ENCODE assay signal across 27 cellular contexts in genomic region chr6:157976345-157977175, GRCh38. TPM values are rescaled to one million over a fixed set of nuclear protein-coding genes. Genes with fewer than 3 reads are reported as not detected.
DNase-seq lines count a peak whose midpoint lies in the region; ATAC-seq and TF ChIP-seq lines count a peak whose summit lies in the region.
"Had no signal": no experiment of that assay in that cellular context is flagged by ENCODE, and none has a peak within 500 bp of the region (broad histone marks: within the 10 kb centered on the region; RNA-seq: fewer than 3 reads in every experiment).

No MANE protein-coding gene starts in this region.

- ATAC-seq in GM21526 (IDR thresholded peaks at IDR 0.05; ENCODE audit: low FRiP score, unreplicated experiment), result no peak
- ATAC-seq in natural killer cell treated with Interleukin-12 subunit alpha and Interleukin-12 subunit beta and Interleukin-15 and Interleukin-18, amount 100 ng/mL, for 72 hours, result no peak
- ATAC-seq: Right ventricle myocardium inferior had no signal

- no peak overlapping the region for H3K4ac ChIP-seq in trophoblast cell (ENCODE audit: low read depth, low read length)

- H4K91ac ChIP-seq in trophoblast cell (ENCODE audit: low read depth, low read length), result no peak overlapping the region

- H3K27ac ChIP-seq in endodermal cell (ENCODE audit: low read depth, low read length), result no peak overlapping the region
- no peak overlapping the region for H3K27ac ChIP-seq in trophoblast cell (ENCODE audit: low read depth, low read length)
- H3K27ac ChIP-seq: 22Rv1, PC-9, SJCRH30 had no signal

- H3K4me1 ChIP-seq in endodermal cell (ENCODE audit: control insufficient read depth, insufficient read depth, low read length) (no peaks in the 10 kb centered on the region), trophoblast cell (ENCODE audit: control insufficient read depth in 1 of 2, insufficient read depth in 2 of 2, low read length in 2 of 2) (peaks cover 6 to 7% of the 10 kb centered on the region in 2 experiments)
- H3K4me1 ChIP-seq: BE2C, SJCRH30 had no signal

- no peak overlapping the region for H2AFZ ChIP-seq in trophoblast cell (ENCODE audit: insufficient read depth, low read length, poor library complexity)
- H2AFZ ChIP-seq: PC-9 had no signal

- H3K4me3 ChIP-seq in endodermal cell (ENCODE audit: low read length), result no peak overlapping the region
- no peak overlapping the region for H3K4me3 ChIP-seq in trophoblast cell (ENCODE audit: low read depth, low read length)
- H3K4me3 ChIP-seq: PC-9, SJCRH30 had no signal

- peaks cover 8% of the 10 kb centered on the region for H3K79me1 ChIP-seq in trophoblast cell (ENCODE audit: low read length)

- no peaks in the 10 kb centered on the region for H3K27me3 ChIP-seq in endodermal cell (ENCODE audit: control insufficient read depth, insufficient read depth, low read length, poor library complexity, severe bottlenecking)
- no peaks in the 10 kb centered on the region for H3K27me3 ChIP-seq in trophoblast cell (ENCODE audit: insufficient read depth, low read length)
- H3K27me3 ChIP-seq: BE2C, SJCRH30 had no signal

- no peak overlapping the region for H2BK12ac ChIP-seq in trophoblast cell (ENCODE audit: low read length)

- H3K79me2 ChIP-seq in trophoblast cell (ENCODE audit: control insufficient read depth, insufficient read depth, low read length, poor library complexity), result peaks cover 4% of the 10 kb centered on the region

- H3K9ac ChIP-seq in endodermal cell (ENCODE audit: extremely low read depth, low read length, poor library complexity, severe bottlenecking), result no peak overlapping the region
- H3K9ac ChIP-seq in trophoblast cell (ENCODE audit: low read length), result no peak overlapping the region

- WGBS in endodermal cell (ENCODE audit: insufficient coverage in 1 of 2, insufficient read length in 1 of 2), 2 experiments, result 89 to 94% methylated on average over 13 to 21 of the region's 21 CpGs
- no CpG with 5 or more reads among the region's 21 CpGs for WGBS in trophoblast cell (ENCODE audit: extremely low coverage, insufficient coverage, insufficient read length)

- no peaks in the 10 kb centered on the region for H3K27me3 Mint-ChIP-seq in activated naive CD4-positive, alpha-beta T cell treated with anti-CD3 and anti-CD28 coated beads, Interleukin-2, amount 50 U/mL, for 24 hours
- H3K27me3 Mint-ChIP-seq in activated naive CD4-positive, alpha-beta T cell treated with anti-CD3 and anti-CD28 coated beads, Interleukin-2, amount 10 ng/mL, durations not matched to agents 7 days and 5 days, result peaks cover 73% of the 10 kb centered on the region
- peaks cover 47% of the 10 kb centered on the region for H3K27me3 Mint-ChIP-seq in endodermal cell (ENCODE audit: insufficient read depth)
- H3K27me3 Mint-ChIP-seq in natural killer cell treated with Interleukin-12 subunit alpha and Interleukin-12 subunit beta and Interleukin-15 and Interleukin-18, amount 100 ng/mL, for 72 hours, result peaks cover 4 to 10% of the 10 kb centered on the region in 2 donors

- POLR2A ChIA-PET in GM10248 (lab: Yijun Ruan, JAX), result no interaction called here

- H3K4me2 ChIP-seq in trophoblast cell (ENCODE audit: low read length), result no peak overlapping the region
- H3K4me2 ChIP-seq: PC-9 had no signal

- H3K18ac ChIP-seq in trophoblast cell (ENCODE audit: low read length), result no peak overlapping the region

- peak overlapping the region; percentile 19 for H3K27ac Mint-ChIP-seq in activated naive CD4-positive, alpha-beta T cell treated with anti-CD3 and anti-CD28 coated beads, Interleukin-2, amount 50 U/mL, for 24 hours
- no peak overlapping the region for H3K27ac Mint-ChIP-seq in activated naive CD4-positive, alpha-beta T cell treated with anti-CD3 and anti-CD28 coated beads, Interleukin-2, amount 10 ng/mL, durations not matched to agents 7 days and 5 days
- no peak overlapping the region for H3K27ac Mint-ChIP-seq in endodermal cell
- no peak overlapping the region for H3K27ac Mint-ChIP-seq in natural killer cell treated with Interleukin-12 subunit alpha and Interleukin-12 subunit beta and Interleukin-15 and Interleukin-18, amount 100 ng/mL, for 72 hours
- H3K27ac Mint-ChIP-seq: CD8-positive, alpha-beta memory T cell; H9 had no signal

- H3K36me3 ChIP-seq in endodermal cell (ENCODE audit: control insufficient read depth, insufficient read depth, low read length) (no peaks in the 10 kb centered on the region), trophoblast cell (ENCODE audit: control insufficient read depth in 1 of 2, insufficient read depth in 2 of 2, low read length in 2 of 2) (no peaks in the 10 kb centered on the region)
- H3K36me3 ChIP-seq: BE2C, SJCRH30 had no signal

- no peak overlapping the region for H3K14ac ChIP-seq in trophoblast cell (ENCODE audit: low read length)

- no peak overlapping the region for H2BK120ac ChIP-seq in trophoblast cell (ENCODE audit: insufficient read depth, low read length, poor library complexity)

- DNase-seq in activated naive CD4-positive, alpha-beta T cell treated with anti-CD3 and anti-CD28 coated beads, Interleukin-2, amount 10 ng/mL, durations not matched to agents 7 days and 5 days, result no peak
- DNase-seq in endodermal cell (peak; percentile 43), trophoblast cell (no peak), GM10248 (ENCODE audit: extremely low spot score) (no peak), NOMO-1 (lab: John Stamatoyannopoulos, UW; ENCODE audit: unreplicated experiment in 2 of 2) (no peak)
- DNase-seq in natural killer cell treated with Interleukin-12 subunit alpha and Interleukin-12 subunit beta and Interleukin-15 and Interleukin-18, amount 100 ng/mL, for 72 hours (ENCODE audit: low spot score), result no peak
- DNase-seq: BE2C; Calu3; CD8-positive, alpha-beta memory T cell; DMS79 treated with DMSO at 0.1 percent for 48 hours; H9; KBM-7; MV-4-11; NCI-H1105; NCI-H1436 treated with DMSO at 0.1 percent for 48 hours; NCI-H187 treated with DMSO at 0.1 percent for 48 hours; NCI-H446 treated with DMSO at 0.1 percent for 48 hours; NCI-H526; NCI-H82; NK-92 treated with Interleukin-12 subunit alpha and Interleukin-12 subunit beta, amount 100 ng/mL, for 24 hours; PC-9; SJCRH30 had no signal

- H3K23ac ChIP-seq in trophoblast cell (ENCODE audit: low read length), result no peak overlapping the region

- peak overlapping the region; percentile 62 for H2AK5ac ChIP-seq in trophoblast cell (ENCODE audit: low read length)

- TF ChIP-seq CTCF in endodermal cell (conservative IDR thresholded peaks at IDR 0.05) (no peak), GM10248 (IDR thresholded peaks at IDR 0.05; ENCODE audit: control extremely low read depth, extremely low read depth, low read depth, missing control alignments) (no peak)

- H3K36me3 Mint-ChIP-seq in activated naive CD4-positive, alpha-beta T cell treated with anti-CD3 and anti-CD28 coated beads, Interleukin-2, amount 50 U/mL, for 24 hours, result no peaks in the 10 kb centered on the region
- H3K36me3 Mint-ChIP-seq in activated naive CD4-positive, alpha-beta T cell treated with anti-CD3 and anti-CD28 coated beads, Interleukin-2, amount 10 ng/mL, durations not matched to agents 7 days and 5 days, result no peaks in the 10 kb centered on the region
- no peaks in the 10 kb centered on the region for H3K36me3 Mint-ChIP-seq in endodermal cell (ENCODE audit: low read depth)
- no peaks in the 10 kb centered on the region for H3K36me3 Mint-ChIP-seq in natural killer cell treated with Interleukin-12 subunit alpha and Interleukin-12 subunit beta and Interleukin-15 and Interleukin-18, amount 100 ng/mL, for 72 hours
- H3K36me3 Mint-ChIP-seq: CD14-positive monocyte had no signal

- H3K4me3 Mint-ChIP-seq in activated naive CD4-positive, alpha-beta T cell treated with anti-CD3 and anti-CD28 coated beads, Interleukin-2, amount 50 U/mL, for 24 hours, result no peak overlapping the region
- no peak overlapping the region for H3K4me3 Mint-ChIP-seq in activated naive CD4-positive, alpha-beta T cell treated with anti-CD3 and anti-CD28 coated beads, Interleukin-2, amount 10 ng/mL, durations not matched to agents 7 days and 5 days
- H3K4me3 Mint-ChIP-seq in endodermal cell, result no peak overlapping the region
- H3K4me3 Mint-ChIP-seq in natural killer cell treated with Interleukin-12 subunit alpha and Interleukin-12 subunit beta and Interleukin-15 and Interleukin-18, amount 100 ng/mL, for 72 hours, result no peak overlapping the region
- H3K4me3 Mint-ChIP-seq: CD14-positive monocyte; CD8-positive, alpha-beta memory T cell; H9 had no signal

- H3K9me3 Mint-ChIP-seq in activated naive CD4-positive, alpha-beta T cell treated with anti-CD3 and anti-CD28 coated beads, Interleukin-2, amount 50 U/mL, for 24 hours, result no peaks in the 10 kb centered on the region
- no peaks in the 10 kb centered on the region for H3K9me3 Mint-ChIP-seq in activated naive CD4-positive, alpha-beta T cell treated with anti-CD3 and anti-CD28 coated beads, Interleukin-2, amount 10 ng/mL, durations not matched to agents 7 days and 5 days
- H3K9me3 Mint-ChIP-seq in endodermal cell, result no peaks in the 10 kb centered on the region
- no peaks in the 10 kb centered on the region for H3K9me3 Mint-ChIP-seq in natural killer cell treated with Interleukin-12 subunit alpha and Interleukin-12 subunit beta and Interleukin-15 and Interleukin-18, amount 100 ng/mL, for 72 hours
- H3K9me3 Mint-ChIP-seq: CD8-positive, alpha-beta memory T cell; H9 had no signal

- peaks cover 20% of the 10 kb centered on the region for H3K4me1 Mint-ChIP-seq in activated naive CD4-positive, alpha-beta T cell treated with anti-CD3 and anti-CD28 coated beads, Interleukin-2, amount 50 U/mL, for 24 hours
- peaks cover 25% of the 10 kb centered on the region for H3K4me1 Mint-ChIP-seq in activated naive CD4-positive, alpha-beta T cell treated with anti-CD3 and anti-CD28 coated beads, Interleukin-2, amount 10 ng/mL, durations not matched to agents 7 days and 5 days
- H3K4me1 Mint-ChIP-seq in endodermal cell, result peaks cover 9% of the 10 kb centered on the region
- peaks cover 5 to 8% of the 10 kb centered on the region in 2 donors for H3K4me1 Mint-ChIP-seq in natural killer cell treated with Interleukin-12 subunit alpha and Interleukin-12 subunit beta and Interleukin-15 and Interleukin-18, amount 100 ng/mL, for 72 hours (ENCODE audit: low read depth in 2 of 2)

- CTCF ChIA-PET in activated naive CD4-positive, alpha-beta T cell treated with anti-CD3 and anti-CD28 coated beads, Interleukin-2, amount 10 ng/mL, durations not matched to agents 7 days and 5 days (lab: Charles Lee), result interaction anchor here (1.5 kb wide), 1 partner anchor 50 kb away, joined by 4 read pairs; no protein-coding TSS in a partner anchor
- CTCF ChIA-PET in GM10248 (lab: Yijun Ruan, JAX), result interaction anchor here (1.0 to 1.5 kb wide), 4 partner anchors 10 to 103 kb away, joined by 3 to 6 read pairs (median 3); no protein-coding TSS in a partner anchor

- H4K12ac ChIP-seq in trophoblast cell (ENCODE audit: low read depth, low read length), result no peak overlapping the region

- H3K9me3 ChIP-seq in endodermal cell (ENCODE audit: control insufficient read depth, low read length) (no peaks in the 10 kb centered on the region), trophoblast cell (ENCODE audit: insufficient read depth, low read depth, low read length) (peaks cover 2% of the 10 kb centered on the region)
- H3K9me3 ChIP-seq: BE2C, SJCRH30 had no signal

- H4K8ac ChIP-seq in trophoblast cell (ENCODE audit: low read depth, low read length), result no peak overlapping the region

- no peak overlapping the region for H2BK5ac ChIP-seq in trophoblast cell (ENCODE audit: low read depth, low read length, poor library complexity)

RNA-seq across cellular contexts. Expression of gene SYNJ2, which starts 5.1 kb away (rescaled TPM):
- total RNA-seq in endodermal cell, result 10 to 100 TPM; 21.2 to 32.8 TPM
- polyA plus RNA-seq in endodermal cell (2013, experiment 1 of 2), result 4.3 TPM
- 4.7 TPM for polyA plus RNA-seq in endodermal cell (2013, experiment 2 of 2)
- polyA plus RNA-seq in trophoblast cell (2013), result 22.0 and 25.0 TPM in 2 replicates
- total RNA-seq in natural killer cell treated with Interleukin-12 subunit alpha and Interleukin-12 subunit beta and Interleukin-15 and Interleukin-18, amount 100 ng/mL, for 72 hours, result 10 to 100 TPM; 24.7 to 37.3 TPM
